In genomic region chr1:59204001-59204400, GRCh38 we compare ENCODE assay signal across 1 cellular context.
TF ChIP-seq lines count a peak whose summit lies in the region.

No MANE protein-coding gene starts in this region.

TF ChIP-seq in HepG2, 621 proteins besides CTCF, POLR2A, EP300 and RAD21 (continued from another document and continues in another):
- TF ChIP-seq, protein P1, sequence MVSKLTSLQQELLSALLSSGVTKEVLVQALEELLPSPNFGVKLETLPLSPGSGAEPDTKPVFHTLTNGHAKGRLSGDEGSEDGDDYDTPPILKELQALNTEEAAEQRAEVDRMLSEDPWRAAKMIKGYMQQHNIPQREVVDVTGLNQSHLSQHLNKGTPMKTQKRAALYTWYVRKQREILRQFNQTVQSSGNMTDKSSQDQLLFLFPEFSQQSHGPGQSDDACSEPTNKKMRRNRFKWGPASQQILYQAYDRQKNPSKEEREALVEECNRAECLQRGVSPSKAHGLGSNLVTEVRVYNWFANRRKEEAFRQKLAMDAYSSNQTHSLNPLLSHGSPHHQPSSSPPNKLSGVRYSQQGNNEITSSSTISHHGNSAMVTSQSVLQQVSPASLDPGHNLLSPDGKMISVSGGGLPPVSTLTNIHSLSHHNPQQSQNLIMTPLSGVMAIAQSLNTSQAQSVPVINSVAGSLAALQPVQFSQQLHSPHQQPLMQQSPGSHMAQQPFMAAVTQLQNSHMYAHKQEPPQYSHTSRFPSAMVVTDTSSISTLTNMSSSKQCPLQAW (CRISPR knock-in tag; IDR thresholded peaks at IDR 0.05): peak; percentile 62
- TF ChIP-seq GFI1 (CRISPR knock-in tag; IDR thresholded peaks at IDR 0.05; ENCODE audit: borderline replicate concordance) (0 out of 2 replicates have a peak, but pooled peaks have one; percentile 32), U2AF2 (IDR thresholded peaks at IDR 0.05; ENCODE audit: low read depth, low read length) (no peak), STAG1 (CRISPR knock-in tag; IDR thresholded peaks at IDR 0.05) (0 out of 2 replicates have a peak, but pooled peaks have one; percentile 23), ISX (CRISPR knock-in tag; conservative IDR thresholded peaks at IDR 0.05) (no peak), ZNF660 (CRISPR knock-in tag; IDR thresholded peaks at IDR 0.05; ENCODE audit: borderline replicate concordance, low read depth) (no peak), FOXA1 (IDR thresholded peaks at IDR 0.05) (no peak), FOXA1 (CRISPR knock-in tag; IDR thresholded peaks at IDR 0.05) (peak; percentile 75), ZFX (CRISPR knock-in tag; IDR thresholded peaks at IDR 0.05; ENCODE audit: low read depth) (no peak), SIX4 (CRISPR knock-in tag; IDR thresholded peaks at IDR 0.05) (peak; percentile 80), DPF2 (CRISPR knock-in tag; IDR thresholded peaks at IDR 0.05; ENCODE audit: borderline replicate concordance, low read depth) (0 out of 2 replicates have a peak, but pooled peaks have one; percentile 17), ELF3 (CRISPR knock-in tag; IDR thresholded peaks at IDR 0.05) (peak; percentile 96), CBFB (CRISPR knock-in tag; IDR thresholded peaks at IDR 0.05) (no peak), E2F2 (CRISPR knock-in tag; IDR thresholded peaks at IDR 0.05; ENCODE audit: borderline replicate concordance) (no peak), AKAP8 (CRISPR knock-in tag; IDR thresholded peaks at IDR 0.05) (no peak), MBD4 (IDR thresholded peaks at IDR 0.05; ENCODE audit: borderline replicate concordance, low read length) (no peak), ZZZ3 (CRISPR knock-in tag; IDR thresholded peaks at IDR 0.05; ENCODE audit: borderline replicate concordance) (no peak), KLF16 (CRISPR knock-in tag; IDR thresholded peaks at IDR 0.05) (no peak), KAT8 (CRISPR knock-in tag; IDR thresholded peaks at IDR 0.05) (peak; percentile 42), HOXA5 (CRISPR knock-in tag; IDR thresholded peaks at IDR 0.05) (no peak), NCOA1 (CRISPR knock-in tag; IDR thresholded peaks at IDR 0.05) (no peak), ZNF713 (CRISPR knock-in tag; IDR thresholded peaks at IDR 0.05) (no peak), ATF1 (CRISPR knock-in tag; IDR thresholded peaks at IDR 0.05) (no peak), TEAD3 (CRISPR knock-in tag; optimal IDR thresholded peaks at IDR 0.05; ENCODE audit: borderline replicate concordance) (no peak), CAMTA2 (CRISPR knock-in tag; IDR thresholded peaks at IDR 0.05; ENCODE audit: borderline replicate concordance) (no peak), ATF2 (CRISPR knock-in tag; IDR thresholded peaks at IDR 0.05) (no peak), PITX1 (CRISPR knock-in tag; IDR thresholded peaks at IDR 0.05) (peak; percentile 36), PTBP1 (IDR thresholded peaks at IDR 0.05; ENCODE audit: low read depth, low read length, poor library complexity, severe bottlenecking) (no peak), LRRFIP1 (CRISPR knock-in tag; conservative IDR thresholded peaks at IDR 0.05) (no peak), GATAD2A (CRISPR knock-in tag; IDR thresholded peaks at IDR 0.05) (peak; percentile 83), ZNF614 (CRISPR knock-in tag; IDR thresholded peaks at IDR 0.05; ENCODE audit: borderline replicate concordance) (peak; percentile 61; the same call in 1 of the 2 replicates), ZC3H4 (CRISPR knock-in tag; IDR thresholded peaks at IDR 0.05; ENCODE audit: borderline replicate concordance) (no peak), YEATS4 (CRISPR knock-in tag; IDR thresholded peaks at IDR 0.05; ENCODE audit: borderline replicate concordance) (peak; percentile 37; the same call in 1 of the 2 replicates), TBX2 (CRISPR knock-in tag; IDR thresholded peaks at IDR 0.05; ENCODE audit: borderline replicate concordance) (peak; percentile 68; the same call in 1 of the 2 replicates), PHF21A (CRISPR knock-in tag; IDR thresholded peaks at IDR 0.05) (peak; percentile 54; the same call in 1 of the 2 replicates), ZNF615 (CRISPR knock-in tag; IDR thresholded peaks at IDR 0.05; ENCODE audit: borderline replicate concordance) (no peak), ZNF75D (CRISPR knock-in tag; IDR thresholded peaks at IDR 0.05; ENCODE audit: borderline replicate concordance) (no peak), ZNF484 (CRISPR knock-in tag; IDR thresholded peaks at IDR 0.05; ENCODE audit: borderline replicate concordance, low read depth) (no peak), DR1 (CRISPR knock-in tag; IDR thresholded peaks at IDR 0.05) (no peak), ZNF652 (CRISPR knock-in tag; IDR thresholded peaks at IDR 0.05; ENCODE audit: borderline replicate concordance, low read depth) (no peak), ZNF580 (CRISPR knock-in tag; IDR thresholded peaks at IDR 0.05; ENCODE audit: borderline replicate concordance, low read depth) (no peak), ONECUT2 (CRISPR knock-in tag; IDR thresholded peaks at IDR 0.05) (no peak), SNAPC2 (CRISPR knock-in tag; IDR thresholded peaks at IDR 0.05) (no peak), RBM39 (IDR thresholded peaks at IDR 0.05; ENCODE audit: low read depth, low read length, poor library complexity, severe bottlenecking) (no peak), EHMT2 (IDR thresholded peaks at IDR 0.05; ENCODE audit: borderline replicate concordance, low read depth, low read length) (no peak), MEF2D (CRISPR knock-in tag; IDR thresholded peaks at IDR 0.05) (peak; percentile 78), ZNF292 (CRISPR knock-in tag; IDR thresholded peaks at IDR 0.05; ENCODE audit: borderline replicate concordance, low read depth) (peak; percentile 96)
- TF ChIP-seq, protein P2, sequence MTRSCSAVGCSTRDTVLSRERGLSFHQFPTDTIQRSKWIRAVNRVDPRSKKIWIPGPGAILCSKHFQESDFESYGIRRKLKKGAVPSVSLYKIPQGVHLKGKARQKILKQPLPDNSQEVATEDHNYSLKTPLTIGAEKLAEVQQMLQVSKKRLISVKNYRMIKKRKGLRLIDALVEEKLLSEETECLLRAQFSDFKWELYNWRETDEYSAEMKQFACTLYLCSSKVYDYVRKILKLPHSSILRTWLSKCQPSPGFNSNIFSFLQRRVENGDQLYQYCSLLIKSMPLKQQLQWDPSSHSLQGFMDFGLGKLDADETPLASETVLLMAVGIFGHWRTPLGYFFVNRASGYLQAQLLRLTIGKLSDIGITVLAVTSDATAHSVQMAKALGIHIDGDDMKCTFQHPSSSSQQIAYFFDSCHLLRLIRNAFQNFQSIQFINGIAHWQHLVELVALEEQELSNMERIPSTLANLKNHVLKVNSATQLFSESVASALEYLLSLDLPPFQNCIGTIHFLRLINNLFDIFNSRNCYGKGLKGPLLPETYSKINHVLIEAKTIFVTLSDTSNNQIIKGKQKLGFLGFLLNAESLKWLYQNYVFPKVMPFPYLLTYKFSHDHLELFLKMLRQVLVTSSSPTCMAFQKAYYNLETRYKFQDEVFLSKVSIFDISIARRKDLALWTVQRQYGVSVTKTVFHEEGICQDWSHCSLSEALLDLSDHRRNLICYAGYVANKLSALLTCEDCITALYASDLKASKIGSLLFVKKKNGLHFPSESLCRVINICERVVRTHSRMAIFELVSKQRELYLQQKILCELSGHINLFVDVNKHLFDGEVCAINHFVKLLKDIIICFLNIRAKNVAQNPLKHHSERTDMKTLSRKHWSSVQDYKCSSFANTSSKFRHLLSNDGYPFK (CRISPR knock-in tag; IDR thresholded peaks at IDR 0.05; ENCODE audit: borderline replicate concordance): no peak
- TF ChIP-seq, protein P3, sequence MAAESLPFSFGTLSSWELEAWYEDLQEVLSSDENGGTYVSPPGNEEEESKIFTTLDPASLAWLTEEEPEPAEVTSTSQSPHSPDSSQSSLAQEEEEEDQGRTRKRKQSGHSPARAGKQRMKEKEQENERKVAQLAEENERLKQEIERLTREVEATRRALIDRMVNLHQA (CRISPR knock-in tag; IDR thresholded peaks at IDR 0.05): no peak
- TF ChIP-seq, protein P4, sequence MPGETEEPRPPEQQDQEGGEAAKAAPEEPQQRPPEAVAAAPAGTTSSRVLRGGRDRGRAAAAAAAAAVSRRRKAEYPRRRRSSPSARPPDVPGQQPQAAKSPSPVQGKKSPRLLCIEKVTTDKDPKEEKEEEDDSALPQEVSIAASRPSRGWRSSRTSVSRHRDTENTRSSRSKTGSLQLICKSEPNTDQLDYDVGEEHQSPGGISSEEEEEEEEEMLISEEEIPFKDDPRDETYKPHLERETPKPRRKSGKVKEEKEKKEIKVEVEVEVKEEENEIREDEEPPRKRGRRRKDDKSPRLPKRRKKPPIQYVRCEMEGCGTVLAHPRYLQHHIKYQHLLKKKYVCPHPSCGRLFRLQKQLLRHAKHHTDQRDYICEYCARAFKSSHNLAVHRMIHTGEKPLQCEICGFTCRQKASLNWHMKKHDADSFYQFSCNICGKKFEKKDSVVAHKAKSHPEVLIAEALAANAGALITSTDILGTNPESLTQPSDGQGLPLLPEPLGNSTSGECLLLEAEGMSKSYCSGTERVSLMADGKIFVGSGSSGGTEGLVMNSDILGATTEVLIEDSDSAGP (CRISPR knock-in tag; IDR thresholded peaks at IDR 0.05; ENCODE audit: borderline replicate concordance): no peak
- TF ChIP-seq, protein P5, sequence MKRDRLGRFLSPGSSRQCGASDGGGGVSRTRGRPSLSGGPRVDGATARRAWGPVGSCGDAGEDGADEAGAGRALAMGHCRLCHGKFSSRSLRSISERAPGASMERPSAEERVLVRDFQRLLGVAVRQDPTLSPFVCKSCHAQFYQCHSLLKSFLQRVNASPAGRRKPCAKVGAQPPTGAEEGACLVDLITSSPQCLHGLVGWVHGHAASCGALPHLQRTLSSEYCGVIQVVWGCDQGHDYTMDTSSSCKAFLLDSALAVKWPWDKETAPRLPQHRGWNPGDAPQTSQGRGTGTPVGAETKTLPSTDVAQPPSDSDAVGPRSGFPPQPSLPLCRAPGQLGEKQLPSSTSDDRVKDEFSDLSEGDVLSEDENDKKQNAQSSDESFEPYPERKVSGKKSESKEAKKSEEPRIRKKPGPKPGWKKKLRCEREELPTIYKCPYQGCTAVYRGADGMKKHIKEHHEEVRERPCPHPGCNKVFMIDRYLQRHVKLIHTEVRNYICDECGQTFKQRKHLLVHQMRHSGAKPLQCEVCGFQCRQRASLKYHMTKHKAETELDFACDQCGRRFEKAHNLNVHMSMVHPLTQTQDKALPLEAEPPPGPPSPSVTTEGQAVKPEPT (CRISPR knock-in tag; IDR thresholded peaks at IDR 0.05; ENCODE audit: low read depth): no peak
- TF ChIP-seq, protein P6, sequence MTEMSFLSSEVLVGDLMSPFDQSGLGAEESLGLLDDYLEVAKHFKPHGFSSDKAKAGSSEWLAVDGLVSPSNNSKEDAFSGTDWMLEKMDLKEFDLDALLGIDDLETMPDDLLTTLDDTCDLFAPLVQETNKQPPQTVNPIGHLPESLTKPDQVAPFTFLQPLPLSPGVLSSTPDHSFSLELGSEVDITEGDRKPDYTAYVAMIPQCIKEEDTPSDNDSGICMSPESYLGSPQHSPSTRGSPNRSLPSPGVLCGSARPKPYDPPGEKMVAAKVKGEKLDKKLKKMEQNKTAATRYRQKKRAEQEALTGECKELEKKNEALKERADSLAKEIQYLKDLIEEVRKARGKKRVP (CRISPR knock-in tag; IDR thresholded peaks at IDR 0.05): 0 out of 4 replicates have a peak, but pooled peaks of 1 of the 2 experiments have one; percentile 18
- TF ChIP-seq, protein P7, sequence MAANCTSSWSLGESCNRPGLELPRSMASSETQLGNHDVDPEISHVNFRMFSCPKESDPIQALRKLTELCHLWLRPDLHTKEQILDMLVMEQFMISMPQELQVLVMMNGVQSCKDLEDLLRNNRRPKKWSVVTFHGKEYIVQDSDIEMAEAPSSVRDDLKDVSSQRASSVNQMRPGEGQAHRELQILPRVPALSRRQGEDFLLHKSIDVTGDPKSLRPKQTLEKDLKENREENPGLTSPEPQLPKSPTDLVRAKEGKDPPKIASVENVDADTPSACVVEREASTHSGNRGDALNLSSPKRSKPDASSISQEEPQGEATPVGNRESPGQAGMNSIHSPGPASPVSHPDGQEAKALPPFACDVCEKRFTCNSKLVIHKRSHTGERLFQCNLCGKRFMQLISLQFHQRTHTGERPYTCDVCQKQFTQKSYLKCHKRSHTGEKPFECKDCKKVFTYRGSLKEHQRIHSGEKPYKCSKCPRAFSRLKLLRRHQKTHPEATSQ (CRISPR knock-in tag; IDR thresholded peaks at IDR 0.05; ENCODE audit: borderline replicate concordance): no peak
- TF ChIP-seq, protein P8, sequence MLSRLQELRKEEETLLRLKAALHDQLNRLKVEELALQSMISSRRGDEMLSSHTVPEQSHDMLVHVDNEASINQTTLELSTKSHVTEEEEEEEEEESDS (CRISPR knock-in tag; IDR thresholded peaks at IDR 0.05; ENCODE audit: borderline replicate concordance): no peak
